ENCODE assay signal across 15 cellular contexts in the genomic region with DNA sequence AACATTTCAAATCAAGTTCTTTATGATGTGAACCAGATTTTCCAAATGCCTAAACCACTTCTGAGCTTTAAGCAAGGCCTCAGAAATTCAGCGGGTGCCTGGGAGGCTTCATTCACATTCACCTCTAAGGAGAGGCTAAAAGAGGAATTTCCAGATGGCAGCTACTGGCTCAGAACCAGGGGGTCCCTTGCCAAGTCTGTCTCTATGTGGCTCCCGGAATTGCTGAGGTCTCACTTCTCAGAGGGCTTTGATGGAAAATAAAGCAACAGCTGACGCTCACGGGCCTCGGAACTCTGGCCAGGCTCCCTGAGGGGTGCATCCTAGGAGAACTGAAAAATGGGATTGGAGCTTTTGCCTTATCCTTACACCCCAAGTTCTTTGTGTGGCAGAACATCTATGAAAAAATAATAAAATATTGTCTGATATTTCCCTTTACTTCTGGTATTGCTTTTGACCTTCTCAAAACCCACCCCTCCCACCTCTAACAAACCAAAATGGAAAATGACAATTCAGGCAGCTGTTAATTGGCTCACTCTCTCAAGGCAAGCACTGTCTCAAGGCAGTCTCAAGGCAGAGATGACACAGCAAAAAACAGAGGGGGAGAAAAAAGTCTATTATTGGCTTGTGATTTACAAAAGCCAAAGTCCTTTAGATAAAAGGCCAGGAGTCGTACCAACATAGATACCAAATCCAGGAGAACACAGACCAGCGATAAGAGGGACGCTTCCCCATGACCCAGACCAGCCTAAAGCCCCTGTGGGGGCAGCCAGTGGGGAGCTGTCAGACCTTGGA. TPM values are rescaled to one million over a fixed set of nuclear protein-coding genes. Genes with fewer than 3 reads are reported as not detected.
DNase-seq lines count a peak whose midpoint lies in the region; ATAC-seq and TF ChIP-seq lines count a peak whose summit lies in the region.
"Had no signal": no experiment of that assay in that cellular context is flagged by ENCODE, and none has a peak within 500 bp of the region (broad histone marks: within the 10 kb centered on the region; RNA-seq: fewer than 3 reads in every experiment).

No MANE protein-coding gene starts in this region.

- H3K79me2 ChIP-seq in HCT116 (ENCODE audit: insufficient read depth, low read length) (no peaks in the 10 kb centered on the region), trophoblast cell (ENCODE audit: control insufficient read depth, insufficient read depth, low read length, poor library complexity) (no peaks in the 10 kb centered on the region)

- peaks cover 16 to 22% of the 10 kb centered on the region in 2 experiments; a peak in 3 of 4 replicates for H3K36me3 ChIP-seq in HCT116 (ENCODE audit: control insufficient read depth in 1 of 2, insufficient read depth in 2 of 2, low read length in 2 of 2)
- H3K36me3 ChIP-seq in SJCRH30 = peaks cover 3% of the 10 kb centered on the region; the same call in 1 of the 2 replicates
- peaks cover 12 to 32% of the 10 kb centered on the region in 2 experiments for H3K36me3 ChIP-seq in trophoblast cell (ENCODE audit: control insufficient read depth in 1 of 2, insufficient read depth in 2 of 2, low read length in 2 of 2)

- no peak for DNase-seq in HCT116 (ENCODE audit: low read depth, low spot score)
- peak in 1 of 2 experiments; percentile 31 for DNase-seq in SJCRH30
- peak; percentile 44 for DNase-seq in fibroblast of the aortic adventitia (ENCODE audit: low read depth)
- no peak for DNase-seq in omental fat pad (ENCODE audit: low spot score)
- no peak for DNase-seq in GM10266 (ENCODE audit: extremely low spot score)
- DNase-seq in stimulated activated CD4-positive, alpha-beta T cell treated with anti-CD3 and anti-CD28 coated beads, Interleukin-4, amount 100 ng/mL, for 4 hours = no peak
- no peak for DNase-seq in trophoblast cell
- DNase-seq: activated CD4-positive, CD25-positive, alpha-beta regulatory T cell treated with anti-CD3 and anti-CD28 coated beads, Interleukin-2, amount 50 U/mL, for 72 hours; activated T-cell treated with anti-CD3 and anti-CD28 coated beads, Interleukin-2, amount 50 U/mL, for 24 hours; MM.1S; NCI-H510A treated with DMSO at 0.1 percent for 48 hours; SIG-M5; stimulated activated CD4-positive, alpha-beta T cell treated with anti-CD3 and anti-CD28 coated beads, Interleukin-15, amount 100 ng/mL, for 24 hours had no signal

- TF ChIP-seq RAD21 in HCT116 (IDR thresholded peaks at IDR 0.05; ENCODE audit: low read depth) = no peak

- no peak overlapping the region for H2AK5ac ChIP-seq in trophoblast cell (ENCODE audit: low read length)

- no peak overlapping the region for H4K12ac ChIP-seq in trophoblast cell (ENCODE audit: low read depth, low read length)

- H2BK5ac ChIP-seq in trophoblast cell (ENCODE audit: low read depth, low read length, poor library complexity) = no peak overlapping the region

- no peak overlapping the region for H3K14ac ChIP-seq in trophoblast cell (ENCODE audit: low read length)

- no peak overlapping the region for H3K18ac ChIP-seq in trophoblast cell (ENCODE audit: low read length)

- no peak overlapping the region for H3K4ac ChIP-seq in trophoblast cell (ENCODE audit: low read depth, low read length)

- TF ChIP-seq CTCF in HCT116 (IDR thresholded peaks at IDR 0.05 in 2 of 3, conservative IDR thresholded peaks at IDR 0.05 in 1 of 3; ENCODE audit: borderline replicate concordance in 1 of 3, insufficient read depth in 1 of 3, low read depth in 2 of 3, low read length in 2 of 3) (no peak), fibroblast of the aortic adventitia (IDR thresholded peaks at IDR 0.05; ENCODE audit: insufficient read depth, low read length) (no peak), omental fat pad (IDR thresholded peaks at IDR 0.05) (no peak), GM10266 (IDR thresholded peaks at IDR 0.05; ENCODE audit: control insufficient read depth, insufficient read depth, low read depth, missing control alignments) (no peak)

- CTCF ChIA-PET in HCT116 (lab: Charles Lee) = interaction anchor here (1.2 kb wide), 1 partner anchor 546 kb away, joined by 9 read pairs; no protein-coding TSS in a partner anchor

- WGBS in trophoblast cell (ENCODE audit: extremely low coverage, insufficient coverage, insufficient read length) = no CpG with 5 or more reads among the region's 8 CpGs

- BruUV-seq in HCT116 (replicated peaks; lab: Mats Ljungman, UMichigan) = TSS peak; percentile 27

- H3K23ac ChIP-seq in trophoblast cell (ENCODE audit: low read length) = no peak overlapping the region

- TF ChIP-seq POLR2A in HCT116 (IDR thresholded peaks at IDR 0.05; ENCODE audit: borderline replicate concordance, extremely low read depth, insufficient read depth, insufficient read length) = no peak

- RAD21 ChIA-PET in HCT116 (lab: Charles Lee; ENCODE audit: low non-redundant PET in 1 of 2, low total read pairs in 2 of 2, uncharacterized antibody in 2 of 2, unreplicated experiment in 2 of 2) = no interaction called here

- H3K4me3 ChIP-seq in HCT116 (replicated peaks in 1 of 2; ENCODE audit: low read depth in 1 of 2, low read length in 2 of 2) (no peak overlapping the region), SJCRH30 (no peak overlapping the region), fibroblast of the aortic adventitia (ENCODE audit: low read depth, low read length) (no peak overlapping the region), trophoblast cell (ENCODE audit: low read depth, low read length) (no peak overlapping the region)

- no peak overlapping the region for H2BK120ac ChIP-seq in trophoblast cell (ENCODE audit: insufficient read depth, low read length, poor library complexity)

- H4K20me1 ChIP-seq in HCT116 (ENCODE audit: insufficient read depth) = no peaks in the 10 kb centered on the region

- H3K9me3 ChIP-seq in HCT116 (ENCODE audit: control insufficient read depth in 1 of 2, insufficient read depth in 1 of 2, low read depth in 1 of 2, low read length in 2 of 2) = no peaks in the 10 kb centered on the region
- H3K9me3 ChIP-seq in SJCRH30 (replicated peaks) = no peaks in the 10 kb centered on the region
- peaks cover 2% of the 10 kb centered on the region for H3K9me3 ChIP-seq in trophoblast cell (ENCODE audit: insufficient read depth, low read depth, low read length)

- H2AFZ ChIP-seq in HCT116 (ENCODE audit: low read depth, low read length, poor library complexity, severe bottlenecking) (no peak overlapping the region), trophoblast cell (ENCODE audit: insufficient read depth, low read length, poor library complexity) (no peak overlapping the region)

- H2BK12ac ChIP-seq in trophoblast cell (ENCODE audit: low read length) = no peak overlapping the region

- no peak overlapping the region for H3K4me2 ChIP-seq in HCT116 (ENCODE audit: low read length)
- no peak overlapping the region for H3K4me2 ChIP-seq in trophoblast cell (ENCODE audit: low read length)

- no peak overlapping the region for H4K8ac ChIP-seq in trophoblast cell (ENCODE audit: low read depth, low read length)

- no peaks in the 10 kb centered on the region for H3K4me1 ChIP-seq in HCT116 (ENCODE audit: control insufficient read depth in 1 of 2, insufficient read depth in 2 of 2, low read length in 2 of 2)
- H3K4me1 ChIP-seq in SJCRH30 = no peaks in the 10 kb centered on the region
- H3K4me1 ChIP-seq in trophoblast cell (ENCODE audit: control insufficient read depth in 1 of 2, insufficient read depth in 2 of 2, low read length in 2 of 2) = peaks cover 0 to 2% of the 10 kb centered on the region in 2 experiments

- POLR2A ChIA-PET in HCT116 (lab: Charles Lee) = no interaction called here

- H3K27me3 ChIP-seq in HCT116 (ENCODE audit: insufficient read depth, low read length) = no peaks in the 10 kb centered on the region
- H3K27me3 ChIP-seq in SJCRH30 = no peaks in the 10 kb centered on the region
- H3K27me3 ChIP-seq in trophoblast cell (ENCODE audit: insufficient read depth, low read length) = no peaks in the 10 kb centered on the region

- intact Hi-C loops in HCT116 (cut with micrococcal nuclease) = loop anchor here (2.0 kb wide), 1 partner anchor 73 kb away; no protein-coding TSS in a partner anchor

- H3K79me1 ChIP-seq in trophoblast cell (ENCODE audit: low read length) = no peaks in the 10 kb centered on the region

- H3K9ac ChIP-seq in HCT116 (ENCODE audit: low read length) (no peak overlapping the region), trophoblast cell (ENCODE audit: low read length) (no peak overlapping the region)

- ATAC-seq in HCT116 = no peak
- peak; percentile 25 for ATAC-seq in omental fat pad (ENCODE audit: low FRiP score)
- no peak for ATAC-seq in HG02623 (IDR thresholded peaks at IDR 0.05; ENCODE audit: unreplicated experiment)

- no peak overlapping the region for H4K91ac ChIP-seq in trophoblast cell (ENCODE audit: low read depth, low read length)

- no peak overlapping the region for H3K27ac ChIP-seq in HCT116 (ENCODE audit: low read depth, low read length)
- peak overlapping the region; percentile 8 for H3K27ac ChIP-seq in SJCRH30
- no peak overlapping the region for H3K27ac ChIP-seq in trophoblast cell (ENCODE audit: low read depth, low read length)

- H3K9me2 ChIP-seq in HCT116 (ENCODE audit: insufficient read depth) = no peaks in the 10 kb centered on the region

TF ChIP-seq in HCT116, 20 proteins besides CTCF, POLR2A, EP300 and RAD21 (continues in another document):
- TF ChIP-seq YY1 (IDR thresholded peaks at IDR 0.05; ENCODE audit: extremely low read depth, insufficient replicate concordance, low read depth, low read length) = no peak

RNA-seq across cellular contexts. Expression of a gene that starts 21.8 kb away (rescaled TPM):
- total RNA-seq in HCT116 (2021; ENCODE audit: unreplicated experiment) (0.10 TPM), fibroblast of the aortic adventitia (ENCODE audit: low replicate concordance) (0.09 TPM in 1 of 2 replicates, not detected in the other), omental fat pad (100 to 1,000 TPM in 1 of 4 donors, 10 to 100 TPM in 2, not detected in 1; 22.9 to 154 (median 32.4) TPM)
- polyA plus RNA-seq in HCT116 (2012) = 0.17 and 0.24 TPM in 2 replicates
- 2.3 and 3.3 TPM in 2 replicates for total RNA-seq in SJCRH30 (2014; rRNA removed; shearing (Covaris generic))
- polyA plus RNA-seq in trophoblast cell (2013) = 8.0 and 8.7 TPM in 2 replicates

RNA-seq across cellular contexts. Expression of a gene that starts 47.2 kb away (rescaled TPM):
- total RNA-seq in HCT116 (2021; ENCODE audit: unreplicated experiment) = 34.9 TPM
- polyA plus RNA-seq in HCT116 (2012) = 17.0 and 25.4 TPM in 2 replicates
- 4.7 and 5.7 TPM in 2 replicates for total RNA-seq in SJCRH30 (2014; rRNA removed; shearing (Covaris generic))
- total RNA-seq in fibroblast of the aortic adventitia (ENCODE audit: low replicate concordance) = 2.9 and 8.8 TPM in 2 replicates
- total RNA-seq in omental fat pad = 1 to 10 TPM in 3 of 4 donors, under 1 TPM in 1; 0.84 to 1.6 (median 1.2) TPM
- 11.7 and 12.1 TPM in 2 replicates for polyA plus RNA-seq in trophoblast cell (2013)
- polyA plus RNA-seq: neural cell had no signal
